ENCODE assay signal across 22 cellular contexts in the genomic region with DNA sequence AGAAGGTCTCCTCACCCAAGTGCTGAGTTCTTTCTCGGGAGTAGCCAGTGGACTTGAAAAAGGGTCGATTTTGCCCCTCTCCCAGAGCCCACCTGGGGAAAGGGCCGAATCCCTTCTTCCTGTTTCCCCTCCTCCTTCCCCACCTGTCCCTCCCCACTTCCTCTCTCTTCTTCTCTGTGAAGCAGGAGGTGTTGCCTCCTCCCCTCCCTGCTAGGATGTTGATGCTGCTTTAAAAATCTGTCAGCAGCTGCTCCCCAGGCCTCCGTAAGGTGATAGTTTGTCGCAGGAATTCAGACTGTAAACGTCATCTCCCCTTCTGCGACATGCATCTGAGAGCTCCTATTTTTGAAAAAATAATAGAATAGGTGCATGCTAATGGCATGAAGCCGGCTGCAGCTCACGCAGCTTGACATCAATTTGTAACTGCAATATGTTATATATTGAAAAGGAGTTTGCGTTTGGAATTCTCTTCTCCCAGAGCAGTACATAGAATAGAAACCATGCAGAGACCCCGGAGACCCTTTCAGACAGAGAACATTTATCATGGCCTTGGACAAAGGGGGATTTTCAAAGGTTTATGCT.
"Had no signal": no experiment of that assay in that cellular context is flagged by ENCODE, and none has a peak within 500 bp of the region (broad histone marks: within the 10 kb centered on the region; RNA-seq: fewer than 3 reads in every experiment).

No MANE protein-coding gene starts in this region.

- H3K36me3 ChIP-seq: gastroesophageal sphincter, sigmoid colon, thoracic aorta, upper lobe of left lung had no signal

- H3K27ac ChIP-seq: epithelial cell of prostate, gastroesophageal sphincter, sigmoid colon, thoracic aorta, upper lobe of left lung had no signal

- H3K4me3 ChIP-seq: gastroesophageal sphincter, sigmoid colon, smooth muscle cell, thoracic aorta, upper lobe of left lung had no signal

- H3K27me3 ChIP-seq: gastroesophageal sphincter, sigmoid colon, upper lobe of left lung had no signal

- H3K9me3 ChIP-seq: gastroesophageal sphincter, sigmoid colon, thoracic aorta, upper lobe of left lung had no signal

- H3K4me1 ChIP-seq: sigmoid colon, upper lobe of left lung had no signal

- H3K4me2 ChIP-seq: smooth muscle cell had no signal

- ATAC-seq: activated T-cell treated with anti-CD3 and anti-CD28 coated beads, Interleukin-2, amount 50 U/mL, for 4 hours; gastroesophageal sphincter; T-helper 17 cell had no signal

- FAIRE-seq: islet of Langerhans had no signal

- DNase-seq: activated CD4-positive, alpha-beta T cell treated with anti-CD3 and anti-CD28 coated beads for 4 hours; activated CD4-positive, alpha-beta T cell treated with anti-CD3 and anti-CD28 coated beads, Interleukin-2, amount 50 U/mL, for 48 hours; activated CD4-positive, CD25-positive, alpha-beta regulatory T cell; activated CD8-positive, alpha-beta memory T cell treated with anti-CD3 and anti-CD28 coated beads, Interleukin-2, amount 50 U/mL, for 48 hours; activated naive CD4-positive, alpha-beta T cell treated with Interleukin-2 at 50 U/mL for 16 hours; activated naive CD8-positive, alpha-beta T cell treated with anti-CD3 and anti-CD28 coated beads, Interleukin-2, amount 10 ng/mL, durations not matched to agents 7 days and 5 days; activated T-cell treated with anti-CD3 and anti-CD28 coated beads, Interleukin-2, amount 50 U/mL, for 4 hours; amygdala; cortex of kidney; head of caudate nucleus; hypothalamus; retina; stimulated activated CD4-positive, alpha-beta T cell treated with anti-CD3 and anti-CD28 coated beads, Interleukin-2, amount 100 ng/mL, for 48 hours; stimulated activated naive CD4-positive, alpha-beta T cell; T-helper 17 cell; upper lobe of left lung had no signal
